In genomic region chr6:131451330-131452195, GRCh38 we compare ENCODE assay signal across 19 cellular contexts.
A peak's percentile ranks its signal among the peaks of the same experiment; 100 is the strongest.
DNase-seq lines count a peak whose midpoint lies in the region; ATAC-seq lines count a peak whose summit lies in the region.
"Had no signal": no experiment of that assay in that cellular context is flagged by ENCODE, and none has a peak within 500 bp of the region (broad histone marks: within the 10 kb centered on the region; RNA-seq: fewer than 3 reads in every experiment).

No MANE protein-coding gene starts in this region.

- no peaks in the 10 kb centered on the region for H3K27me3 Mint-ChIP-seq in activated CD4-positive, alpha-beta T cell treated with anti-CD3 and anti-CD28 coated beads for 36 hours
- H3K27me3 Mint-ChIP-seq in activated CD4-positive, alpha-beta T cell treated with anti-CD3 and anti-CD28 coated beads, Interleukin-2, amount 10 ng/mL, durations not matched to agents 7 days and 5 days, result no peaks in the 10 kb centered on the region
- H3K27me3 Mint-ChIP-seq in T-cell, result no peaks in the 10 kb centered on the region
- H3K27me3 Mint-ChIP-seq: activated B cell treated with CpG ODN at 0.5 μM for 24 hours; CD4-positive, alpha-beta memory T cell; effector memory CD8-positive, alpha-beta T cell had no signal

- no peaks in the 10 kb centered on the region for H3K27me3 ChIP-seq in mesendoderm (ENCODE audit: insufficient read depth, low read length, poor library complexity)

- H2BK120ac ChIP-seq in mesendoderm (ENCODE audit: low read depth, low read length), result no peak overlapping the region

- H3K23ac ChIP-seq in mesendoderm (ENCODE audit: low read length), result no peak overlapping the region

- H2BK5ac ChIP-seq in mesendoderm (ENCODE audit: low read length), result no peak overlapping the region

- POLR2A ChIA-PET in activated CD4-positive, alpha-beta T cell treated with anti-CD3 and anti-CD28 coated beads for 36 hours (lab: Charles Lee), result interaction anchor here (0.5 to 1.7 kb wide), 2 partner anchors 81 to 84 kb away, joined by 3 to 4 read pairs; no protein-coding TSS in a partner anchor
- POLR2A ChIA-PET in activated CD4-positive, alpha-beta T cell treated with anti-CD3 and anti-CD28 coated beads, Interleukin-2, amount 10 ng/mL, durations not matched to agents 7 days and 5 days (lab: Charles Lee), result no interaction called here
- POLR2A ChIA-PET in T-cell (lab: Charles Lee), result no interaction called here

- peak overlapping the region; percentile 90 for H3K18ac ChIP-seq in mesendoderm (ENCODE audit: low read length)

- H4K5ac ChIP-seq in mesendoderm (ENCODE audit: low read length), result no peak overlapping the region

- H3K27ac Mint-ChIP-seq in activated CD4-positive, alpha-beta T cell treated with anti-CD3 and anti-CD28 coated beads for 36 hours, result peak overlapping the region; percentile 84
- no peak overlapping the region for H3K27ac Mint-ChIP-seq in activated CD4-positive, alpha-beta T cell treated with anti-CD3 and anti-CD28 coated beads, Interleukin-2, amount 10 ng/mL, durations not matched to agents 7 days and 5 days
- peak overlapping the region in 1 of 2 donors; percentile 75 for H3K27ac Mint-ChIP-seq in T-cell
- H3K27ac Mint-ChIP-seq: activated B cell treated with CpG ODN at 0.5 μM for 24 hours; effector memory CD8-positive, alpha-beta T cell; natural killer cell had no signal

- peak; percentile 18 for DNase-seq in activated CD4-positive, alpha-beta T cell treated with anti-CD3 and anti-CD28 coated beads for 36 hours
- DNase-seq in activated CD4-positive, alpha-beta T cell treated with anti-CD3 and anti-CD28 coated beads, Interleukin-2, amount 10 ng/mL, durations not matched to agents 7 days and 5 days, result no peak
- DNase-seq in DMS53 (lab: John Stamatoyannopoulos, UW), result peak; percentile 61
- DNase-seq in T-cell, result no peak
- peak; percentile 74 for DNase-seq in mesendoderm
- no peak for DNase-seq in Kasumi-1 (lab: John Stamatoyannopoulos, UW)
- DNase-seq in NCI-H2196 (lab: John Stamatoyannopoulos, UW; ENCODE audit: unreplicated experiment), result no peak
- DNase-seq: activated B cell treated with CpG ODN at 0.5 μM for 24 hours; amygdala; CD4-positive, alpha-beta memory T cell; cerebellar nuclear complex; effector memory CD8-positive, alpha-beta T cell; mammary epithelial cell; natural killer cell; NCI-H1105; NCI-H2227 treated with DMSO at 0.1 percent for 48 hours; Right ventricle myocardium superior had no signal

- no peak overlapping the region for H3K4me3 ChIP-seq in mesendoderm (ENCODE audit: low read length)
- H3K4me3 ChIP-seq: HAP-1 had no signal

- ATAC-seq in activated CD4-positive, alpha-beta T cell treated with anti-CD3 and anti-CD28 coated beads for 36 hours, result peak; percentile 95
- ATAC-seq in T-cell (replicated peaks in 1 of 4) (peak in 1 of 4 experiments; percentile 58), HG02588 (IDR thresholded peaks at IDR 0.05; ENCODE audit: unreplicated experiment) (no peak)
- ATAC-seq: effector memory CD8-positive, alpha-beta T cell; natural killer cell had no signal

- no peak overlapping the region for H3K4ac ChIP-seq in mesendoderm (ENCODE audit: low read depth, low read length)

- H3K27ac ChIP-seq in mesendoderm (ENCODE audit: low read depth, low read length), result peak overlapping the region; percentile 30

- no peak overlapping the region for H3K4me3 Mint-ChIP-seq in activated CD4-positive, alpha-beta T cell treated with anti-CD3 and anti-CD28 coated beads for 36 hours
- no peak overlapping the region for H3K4me3 Mint-ChIP-seq in activated CD4-positive, alpha-beta T cell treated with anti-CD3 and anti-CD28 coated beads, Interleukin-2, amount 10 ng/mL, durations not matched to agents 7 days and 5 days
- peak overlapping the region in 2 of 3 donors; percentile 7 to 39 for H3K4me3 Mint-ChIP-seq in T-cell
- H3K4me3 Mint-ChIP-seq: activated B cell treated with CpG ODN at 0.5 μM for 24 hours; CD4-positive, alpha-beta memory T cell; effector memory CD8-positive, alpha-beta T cell; natural killer cell had no signal

- H4K8ac ChIP-seq in mesendoderm (ENCODE audit: low read depth, low read length), result no peak overlapping the region

- H3K56ac ChIP-seq in mesendoderm (ENCODE audit: low read length), result no peak overlapping the region

- peaks cover 3% of the 10 kb centered on the region for H3K36me3 Mint-ChIP-seq in activated CD4-positive, alpha-beta T cell treated with anti-CD3 and anti-CD28 coated beads for 36 hours (ENCODE audit: low read depth)
- H3K36me3 Mint-ChIP-seq in activated CD4-positive, alpha-beta T cell treated with anti-CD3 and anti-CD28 coated beads, Interleukin-2, amount 10 ng/mL, durations not matched to agents 7 days and 5 days (ENCODE audit: low read depth), result no peaks in the 10 kb centered on the region
- no peaks in the 10 kb centered on the region for H3K36me3 Mint-ChIP-seq in T-cell
- H3K36me3 Mint-ChIP-seq: CD4-positive, alpha-beta memory T cell; natural killer cell had no signal

- intact Hi-C loops in activated CD4-positive, alpha-beta T cell treated with anti-CD3 and anti-CD28 coated beads for 36 hours (cut with DNase I, micrococcal nuclease), result loop anchor here (5.0 to 10.0 kb wide), 3 partner anchors 176 to 257 kb away; partner anchors contain the start of gene MED23 (in 1 of the 2)

- H3K4me1 Mint-ChIP-seq in activated CD4-positive, alpha-beta T cell treated with anti-CD3 and anti-CD28 coated beads for 36 hours, result peaks cover 32% of the 10 kb centered on the region
- H3K4me1 Mint-ChIP-seq in activated CD4-positive, alpha-beta T cell treated with anti-CD3 and anti-CD28 coated beads, Interleukin-2, amount 10 ng/mL, durations not matched to agents 7 days and 5 days, result peaks cover 7% of the 10 kb centered on the region
- peaks cover 24 to 43% (median 36%) of the 10 kb centered on the region in 3 donors for H3K4me1 Mint-ChIP-seq in T-cell
- H3K4me1 Mint-ChIP-seq: activated B cell treated with CpG ODN at 0.5 μM for 24 hours, natural killer cell had no signal

- no peak overlapping the region for H2BK15ac ChIP-seq in mesendoderm (replicated peaks; ENCODE audit: low read depth)

- H2AK5ac ChIP-seq in mesendoderm (ENCODE audit: low read length), result no peak overlapping the region

- H3K79me2 ChIP-seq in mesendoderm (ENCODE audit: control insufficient read depth, insufficient read depth, low read length), result no peaks in the 10 kb centered on the region

- CTCF ChIA-PET in activated CD4-positive, alpha-beta T cell treated with anti-CD3 and anti-CD28 coated beads for 36 hours (lab: Charles Lee), result interaction anchor here (0.6 to 1.5 kb wide), 4 partner anchors 8 to 295 kb away, joined by 3 to 7 read pairs (median 4); no protein-coding TSS in a partner anchor
- CTCF ChIA-PET in activated CD4-positive, alpha-beta T cell treated with anti-CD3 and anti-CD28 coated beads, Interleukin-2, amount 10 ng/mL, durations not matched to agents 7 days and 5 days (lab: Charles Lee), result interaction anchor here (0.6 kb wide), 1 partner anchor 23 kb away, joined by 3 read pairs; no protein-coding TSS in a partner anchor
- CTCF ChIA-PET in T-cell (lab: Charles Lee), result no interaction called here

- no peak overlapping the region for H3K9ac ChIP-seq in mesendoderm (ENCODE audit: low read length)

- H3K4me2 ChIP-seq in mesendoderm (ENCODE audit: low read length), result no peak overlapping the region

- H3K79me1 ChIP-seq in mesendoderm (ENCODE audit: low read length), result no peaks in the 10 kb centered on the region

- no peaks in the 10 kb centered on the region for H3K36me3 ChIP-seq in mesendoderm (ENCODE audit: control insufficient read depth, insufficient read depth, low read length)
- H3K36me3 ChIP-seq: HAP-1 had no signal

- no CpG with 5 or more reads among the region's 4 CpGs for WGBS in mesendoderm (ENCODE audit: extremely low coverage, insufficient coverage, low lambda C conversion rate)

- peaks cover 1% of the 10 kb centered on the region for H3K9me3 Mint-ChIP-seq in activated CD4-positive, alpha-beta T cell treated with anti-CD3 and anti-CD28 coated beads for 36 hours (ENCODE audit: low read depth)
- peaks cover 3% of the 10 kb centered on the region for H3K9me3 Mint-ChIP-seq in activated CD4-positive, alpha-beta T cell treated with anti-CD3 and anti-CD28 coated beads, Interleukin-2, amount 10 ng/mL, durations not matched to agents 7 days and 5 days
- no peaks in the 10 kb centered on the region for H3K9me3 Mint-ChIP-seq in T-cell
- H3K9me3 Mint-ChIP-seq: activated B cell treated with CpG ODN at 0.5 μM for 24 hours; CD4-positive, alpha-beta memory T cell; effector memory CD8-positive, alpha-beta T cell; natural killer cell had no signal

- H3K4me1 ChIP-seq in mesendoderm (ENCODE audit: control insufficient read depth, low read depth, low read length), result peaks cover 5% of the 10 kb centered on the region
- H3K4me1 ChIP-seq: HAP-1 had no signal

Comparison
In these comparisons a context has a peak if more than half of its experiments do, and no peak if none do; other contexts are left out.
1. DNase-seq: peak in activated CD4-positive, alpha-beta T cell treated with anti-CD3 and anti-CD28 coated beads for 36 hours (single experiment), DMS53 (single experiment) and mesendoderm (single experiment); none in activated CD4-positive, alpha-beta T cell treated with anti-CD3 and anti-CD28 coated beads, Interleukin-2, amount 10 ng/mL, durations not matched to agents 7 days and 5 days (single experiment), T-cell (0 of 34), Kasumi-1 (0 of 2) and NCI-H2196 (single experiment).
2. H3K4me3 Mint-ChIP-seq: peak in T-cell (2 of 3); none in activated CD4-positive, alpha-beta T cell treated with anti-CD3 and anti-CD28 coated beads for 36 hours (single experiment) and activated CD4-positive, alpha-beta T cell treated with anti-CD3 and anti-CD28 coated beads, Interleukin-2, amount 10 ng/mL, durations not matched to agents 7 days and 5 days (single experiment).
3. CTCF ChIA-PET loops: an anchor here in activated CD4-positive, alpha-beta T cell treated with anti-CD3 and anti-CD28 coated beads for 36 hours (0.6 to 1.5 kb wide) and activated CD4-positive, alpha-beta T cell treated with anti-CD3 and anti-CD28 coated beads, Interleukin-2, amount 10 ng/mL, durations not matched to agents 7 days and 5 days (0.6 kb wide); none called in T-cell.